In genomic region chr1:41108696-41109284, GRCh38 we compare ENCODE assay signal across 1 cellular context.
TF ChIP-seq lines count a peak whose summit lies in the region.

No MANE protein-coding gene starts in this region.

TF ChIP-seq in GM23338, 12 proteins besides CTCF, POLR2A, EP300 and RAD21 (continued from another document):
- TF ChIP-seq ZNF462 (CRISPR knock-in tag; IDR thresholded peaks at IDR 0.05) (no peak), NANOG (IDR thresholded peaks at IDR 0.05; ENCODE audit: borderline replicate concordance) (no peak), ZNF114 (CRISPR knock-in tag; IDR thresholded peaks at IDR 0.05) (no peak), STAT1 (IDR thresholded peaks at IDR 0.05; ENCODE audit: unreplicated experiment) (no peak)
- TF ChIP-seq, protein P1, sequence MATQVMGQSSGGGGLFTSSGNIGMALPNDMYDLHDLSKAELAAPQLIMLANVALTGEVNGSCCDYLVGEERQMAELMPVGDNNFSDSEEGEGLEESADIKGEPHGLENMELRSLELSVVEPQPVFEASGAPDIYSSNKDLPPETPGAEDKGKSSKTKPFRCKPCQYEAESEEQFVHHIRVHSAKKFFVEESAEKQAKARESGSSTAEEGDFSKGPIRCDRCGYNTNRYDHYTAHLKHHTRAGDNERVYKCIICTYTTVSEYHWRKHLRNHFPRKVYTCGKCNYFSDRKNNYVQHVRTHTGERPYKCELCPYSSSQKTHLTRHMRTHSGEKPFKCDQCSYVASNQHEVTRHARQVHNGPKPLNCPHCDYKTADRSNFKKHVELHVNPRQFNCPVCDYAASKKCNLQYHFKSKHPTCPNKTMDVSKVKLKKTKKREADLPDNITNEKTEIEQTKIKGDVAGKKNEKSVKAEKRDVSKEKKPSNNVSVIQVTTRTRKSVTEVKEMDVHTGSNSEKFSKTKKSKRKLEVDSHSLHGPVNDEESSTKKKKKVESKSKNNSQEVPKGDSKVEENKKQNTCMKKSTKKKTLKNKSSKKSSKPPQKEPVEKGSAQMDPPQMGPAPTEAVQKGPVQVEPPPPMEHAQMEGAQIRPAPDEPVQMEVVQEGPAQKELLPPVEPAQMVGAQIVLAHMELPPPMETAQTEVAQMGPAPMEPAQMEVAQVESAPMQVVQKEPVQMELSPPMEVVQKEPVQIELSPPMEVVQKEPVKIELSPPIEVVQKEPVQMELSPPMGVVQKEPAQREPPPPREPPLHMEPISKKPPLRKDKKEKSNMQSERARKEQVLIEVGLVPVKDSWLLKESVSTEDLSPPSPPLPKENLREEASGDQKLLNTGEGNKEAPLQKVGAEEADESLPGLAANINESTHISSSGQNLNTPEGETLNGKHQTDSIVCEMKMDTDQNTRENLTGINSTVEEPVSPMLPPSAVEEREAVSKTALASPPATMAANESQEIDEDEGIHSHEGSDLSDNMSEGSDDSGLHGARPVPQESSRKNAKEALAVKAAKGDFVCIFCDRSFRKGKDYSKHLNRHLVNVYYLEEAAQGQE (IDR thresholded peaks at IDR 0.05; ENCODE audit: unreplicated experiment), result no peak
